ENCODE assay signal across 5 cellular contexts in the genomic region with DNA sequence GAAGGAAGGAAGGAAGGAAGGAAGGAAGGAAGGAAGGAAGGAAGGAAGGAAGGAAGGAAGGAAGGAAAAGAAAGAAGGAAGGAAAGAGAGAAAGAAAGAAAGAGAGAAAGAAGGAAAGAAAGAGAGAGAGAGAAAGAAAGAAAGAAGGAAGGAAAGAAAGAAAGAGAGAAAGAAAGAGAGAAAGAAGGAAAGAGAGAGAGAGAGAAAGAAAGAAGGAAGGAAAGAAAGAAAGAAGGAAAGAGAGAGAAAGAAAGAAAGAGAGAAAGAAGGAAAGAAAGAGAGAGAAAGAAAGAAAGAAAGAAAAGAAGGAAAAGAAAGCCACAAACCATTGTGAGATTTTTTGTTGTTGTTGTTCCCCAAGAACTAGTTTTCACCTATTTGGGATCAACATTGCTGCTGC. TPM values are rescaled to one million over a fixed set of nuclear protein-coding genes. Genes with fewer than 3 reads are reported as not detected.
"Had no signal": no experiment of that assay in that cellular context is flagged by ENCODE, and none has a peak within 500 bp of the region (broad histone marks: within the 10 kb centered on the region; RNA-seq: fewer than 3 reads in every experiment).

No MANE protein-coding gene starts in this region.

RNA-seq across cellular contexts. Expression of gene GPR42, which starts 3.2 kb away (rescaled TPM):
- total RNA-seq: M059J, PC-3, Right ventricle myocardium superior, SJSA1 had no signal
- polyA plus RNA-seq: SK-N-SH had no signal

RNA-seq across cellular contexts. Expression of gene FFAR3, which starts 15.8 kb away (rescaled TPM):
- total RNA-seq: M059J, PC-3, Right ventricle myocardium superior, SJSA1 had no signal
- polyA plus RNA-seq: SK-N-SH had no signal

RNA-seq across cellular contexts. Expression of gene FFAR1, which starts 26.3 kb away (rescaled TPM):
- total RNA-seq: M059J, PC-3, Right ventricle myocardium superior, SJSA1 had no signal
- polyA plus RNA-seq: SK-N-SH had no signal
